8 cellular contexts compared by ENCODE assay signal in genomic region chr3:32428092-32429068, GRCh38.
DNase-seq lines count a peak whose midpoint lies in the region; ATAC-seq and TF ChIP-seq lines count a peak whose summit lies in the region.

No MANE protein-coding gene starts in this region.

- TF ChIP-seq POLR2A in GM18505 (IDR thresholded peaks at IDR 0.05; ENCODE audit: borderline replicate concordance, extremely low read depth, insufficient read depth, insufficient read length), result no peak

- in situ Hi-C loops in KBM-7 (cut with MboI; ENCODE audit: low pct_unique_long_range_greater_than_20kb, low sequenced_read_pairs), result no loop called here

- ATAC-seq in GM18505 (IDR thresholded peaks at IDR 0.05; ENCODE audit: unreplicated experiment) (peak; percentile 83), GM21576 (IDR thresholded peaks at IDR 0.05; ENCODE audit: unreplicated experiment) (peak; percentile 69)

- intact Hi-C loops in posterior cingulate gyrus (cut with DNase I), result no loop called here

- DNase-seq in KBM-7 (peak; percentile 56), germinal center (ENCODE audit: low spot score) (peak; percentile 23), posterior cingulate gyrus (no peak), putamen (ENCODE audit: low spot score) (no peak), ecto neural progenitor cell (ENCODE audit: low spot score) (no peak)
- DNase-seq in stimulated activated CD4-positive, alpha-beta T cell treated with anti-CD3 and anti-CD28 coated beads, Interleukin-1b, Interleukin-23, amount 100 ng/mL, for 48 hours, result no peak

Comparison
In these comparisons a context has a peak if more than half of its experiments do, and no peak if none do; other contexts are left out.
1. DNase-seq: peak in KBM-7 (single experiment) and germinal center (single experiment); none in posterior cingulate gyrus (0 of 10), putamen (single experiment), stimulated activated CD4-positive, alpha-beta T cell treated with anti-CD3 and anti-CD28 coated beads, Interleukin-1b, Interleukin-23, amount 100 ng/mL, for 48 hours (single experiment) and ecto neural progenitor cell (single experiment).